ENCODE assay signal across 14 cellular contexts in the genomic region with DNA sequence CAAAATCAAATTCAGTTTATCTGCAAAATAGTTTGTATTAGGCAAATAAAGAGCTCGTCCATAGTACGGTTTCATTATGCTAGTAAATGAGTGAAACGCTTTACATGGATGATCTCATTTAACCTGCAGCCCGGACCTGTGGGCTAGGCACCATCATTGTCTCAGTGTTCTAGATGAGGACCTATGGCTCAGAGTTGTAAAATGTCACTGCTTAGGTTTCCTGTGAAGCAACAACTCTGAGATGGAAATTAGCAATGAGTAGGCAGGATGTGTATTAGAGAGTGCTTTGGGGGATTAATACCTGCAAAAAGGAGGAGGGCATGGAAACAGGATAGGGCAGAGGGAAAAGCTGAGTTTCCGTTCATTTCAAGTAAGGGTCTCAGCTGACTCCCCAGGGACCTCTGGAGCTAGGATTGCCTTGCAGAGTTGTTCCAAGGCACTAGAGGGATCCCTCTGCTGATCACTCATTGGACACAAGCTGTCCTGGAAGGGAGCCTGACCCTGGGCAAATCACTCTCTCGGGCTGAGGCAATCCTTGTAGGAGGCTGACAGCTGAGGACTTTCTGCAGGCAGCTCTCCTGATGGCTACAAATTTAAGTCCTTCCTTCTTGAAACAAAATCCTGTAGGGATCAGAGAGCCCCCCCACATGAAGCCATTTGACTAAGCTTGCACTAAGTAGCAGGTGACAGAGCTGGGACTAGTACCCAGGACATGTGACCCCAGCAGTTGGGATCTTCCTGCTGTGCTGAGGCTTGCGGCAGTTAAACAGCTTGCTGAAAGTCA. TPM values are rescaled to one million over a fixed set of nuclear protein-coding genes. Genes with fewer than 3 reads are reported as not detected.
DNase-seq lines count a peak whose midpoint lies in the region; ATAC-seq and TF ChIP-seq lines count a peak whose summit lies in the region.
"Had no signal": no experiment of that assay in that cellular context is flagged by ENCODE, and none has a peak within 500 bp of the region (broad histone marks: within the 10 kb centered on the region; RNA-seq: fewer than 3 reads in every experiment).

No MANE protein-coding gene starts in this region.

- H3K9ac ChIP-seq in fibroblast of lung (ENCODE audit: insufficient read depth, low read length) (no peak overlapping the region), neural progenitor cell (no peak overlapping the region)

- H3K27ac Mint-ChIP-seq in neural progenitor cell = no peak overlapping the region
- H3K27ac Mint-ChIP-seq in activated CD8-positive, alpha-beta memory T cell treated with anti-CD3 and anti-CD28 coated beads, Interleukin-2, amount 10 ng/mL, durations not matched to agents 7 days and 5 days = no peak overlapping the region
- H3K27ac Mint-ChIP-seq: activated CD8-positive, alpha-beta T cell treated with anti-CD3 and anti-CD28 coated beads, Interleukin-2, amount 10 ng/mL, durations not matched to agents 7 days and 5 days; activated naive CD8-positive, alpha-beta T cell treated with anti-CD3 and anti-CD28 coated beads, Interleukin-2, amount 10 ng/mL, durations not matched to agents 7 days and 5 days; naive thymus-derived CD4-positive, alpha-beta T cell; stimulated activated effector memory CD8-positive, alpha-beta T cell treated with anti-CD3 and anti-CD28 coated beads, Interleukin-12 subunit alpha, Interleukin-12 subunit beta, amount 100 ng/mL, for 72 hours had no signal

- H3K4me1 ChIP-seq in fibroblast of lung (ENCODE audit: control insufficient read depth, extremely low read depth, insufficient read depth, low read length) (no peaks in the 10 kb centered on the region), neural progenitor cell (peaks cover 29% of the 10 kb centered on the region)

- peaks cover 4% of the 10 kb centered on the region for H3K9me3 Mint-ChIP-seq in neural progenitor cell
- H3K9me3 Mint-ChIP-seq in activated CD8-positive, alpha-beta memory T cell treated with anti-CD3 and anti-CD28 coated beads, Interleukin-2, amount 10 ng/mL, durations not matched to agents 7 days and 5 days (ENCODE audit: low read depth) = no peaks in the 10 kb centered on the region
- H3K9me3 Mint-ChIP-seq: activated naive CD8-positive, alpha-beta T cell treated with anti-CD3 and anti-CD28 coated beads, Interleukin-2, amount 10 ng/mL, durations not matched to agents 7 days and 5 days; stimulated activated effector memory CD8-positive, alpha-beta T cell treated with anti-CD3 and anti-CD28 coated beads, Interleukin-12 subunit alpha, Interleukin-12 subunit beta, amount 100 ng/mL, for 72 hours had no signal

- peak; percentile 3 to 29 for TF ChIP-seq CTCF in fibroblast of lung (conservative IDR thresholded peaks at IDR 0.05 in 1 of 2, IDR thresholded peaks at IDR 0.05 in 1 of 2; ENCODE audit: low read depth in 1 of 2, low read length in 2 of 2)
- TF ChIP-seq CTCF in neural progenitor cell (IDR thresholded peaks at IDR 0.05) = no peak

- no peaks in the 10 kb centered on the region for H3K36me3 Mint-ChIP-seq in neural progenitor cell
- H3K36me3 Mint-ChIP-seq in activated CD8-positive, alpha-beta memory T cell treated with anti-CD3 and anti-CD28 coated beads, Interleukin-2, amount 10 ng/mL, durations not matched to agents 7 days and 5 days = no peaks in the 10 kb centered on the region
- H3K36me3 Mint-ChIP-seq: activated naive CD8-positive, alpha-beta T cell treated with anti-CD3 and anti-CD28 coated beads, Interleukin-2, amount 10 ng/mL, durations not matched to agents 7 days and 5 days; stimulated activated effector memory CD8-positive, alpha-beta T cell treated with anti-CD3 and anti-CD28 coated beads, Interleukin-12 subunit alpha, Interleukin-12 subunit beta, amount 100 ng/mL, for 72 hours had no signal

- H3K79me2 ChIP-seq in fibroblast of lung (ENCODE audit: control insufficient read depth, insufficient read depth, low read length) (no peaks in the 10 kb centered on the region), neural progenitor cell (ENCODE audit: low read depth) (no peaks in the 10 kb centered on the region)

- peaks cover 19% of the 10 kb centered on the region for H3K27me3 ChIP-seq in fibroblast of lung (ENCODE audit: control insufficient read depth, insufficient read depth, low read length)
- H3K27me3 ChIP-seq in neural progenitor cell = no peaks in the 10 kb centered on the region

- no peak overlapping the region for H3K4me2 ChIP-seq in fibroblast of lung (ENCODE audit: extremely low read depth, insufficient read depth, low read length)
- H3K4me2 ChIP-seq in neural progenitor cell = peak overlapping the region; percentile 44

- CTCF ChIA-PET in activated CD8-positive, alpha-beta memory T cell treated with anti-CD3 and anti-CD28 coated beads, Interleukin-2, amount 10 ng/mL, durations not matched to agents 7 days and 5 days (lab: Charles Lee) = no interaction called here

- ATAC-seq in activated CD8-positive, alpha-beta memory T cell treated with anti-CD3 and anti-CD28 coated beads, Interleukin-2, amount 10 ng/mL, durations not matched to agents 7 days and 5 days = no peak
- ATAC-seq in GM18868 (IDR thresholded peaks at IDR 0.05; ENCODE audit: unreplicated experiment) = no peak
- no peak for ATAC-seq in GM21367 (IDR thresholded peaks at IDR 0.05; ENCODE audit: unreplicated experiment)
- ATAC-seq: activated CD8-positive, alpha-beta T cell treated with anti-CD3 and anti-CD28 coated beads, Interleukin-2, amount 10 ng/mL, durations not matched to agents 7 days and 5 days; stimulated activated effector memory CD8-positive, alpha-beta T cell treated with anti-CD3 and anti-CD28 coated beads, Interleukin-12 subunit alpha, Interleukin-12 subunit beta, amount 100 ng/mL, for 72 hours had no signal

- peaks cover 14% of the 10 kb centered on the region for H3F3A ChIP-seq in neural progenitor cell (ENCODE audit: low read depth)

- no peak overlapping the region for H3K4me3 ChIP-seq in fibroblast of lung (replicated peaks in 1 of 4; ENCODE audit: control extremely low read depth in 1 of 4, insufficient read depth in 1 of 4, low read depth in 3 of 4, low read length in 4 of 4)
- H3K4me3 ChIP-seq in neural progenitor cell = no peak overlapping the region

- no peak overlapping the region for H3K4me3 Mint-ChIP-seq in neural progenitor cell
- H3K4me3 Mint-ChIP-seq in activated CD8-positive, alpha-beta memory T cell treated with anti-CD3 and anti-CD28 coated beads, Interleukin-2, amount 10 ng/mL, durations not matched to agents 7 days and 5 days = no peak overlapping the region
- H3K4me3 Mint-ChIP-seq: activated CD8-positive, alpha-beta T cell treated with anti-CD3 and anti-CD28 coated beads, Interleukin-2, amount 10 ng/mL, durations not matched to agents 7 days and 5 days; activated naive CD8-positive, alpha-beta T cell treated with anti-CD3 and anti-CD28 coated beads, Interleukin-2, amount 10 ng/mL, durations not matched to agents 7 days and 5 days; naive thymus-derived CD4-positive, alpha-beta T cell; stimulated activated effector memory CD8-positive, alpha-beta T cell treated with anti-CD3 and anti-CD28 coated beads, Interleukin-12 subunit alpha, Interleukin-12 subunit beta, amount 100 ng/mL, for 72 hours had no signal

- H3K9me3 ChIP-seq in fibroblast of lung (ENCODE audit: control insufficient read depth, insufficient read depth, low read depth, low read length) = no peaks in the 10 kb centered on the region
- no peaks in the 10 kb centered on the region for H3K9me3 ChIP-seq in neural progenitor cell (ENCODE audit: low read depth)

- H4K20me1 ChIP-seq in fibroblast of lung (ENCODE audit: control insufficient read depth, extremely low read depth, insufficient read depth, low read length) = no peaks in the 10 kb centered on the region
- no peaks in the 10 kb centered on the region for H4K20me1 ChIP-seq in neural progenitor cell (ENCODE audit: low read depth)

- H2AFZ ChIP-seq in fibroblast of lung (ENCODE audit: low read length) (no peak overlapping the region), neural progenitor cell (replicated peaks) (no peak overlapping the region)

- H3K27ac ChIP-seq in fibroblast of lung (ENCODE audit: insufficient read depth, low read length) (no peak overlapping the region), neural progenitor cell (no peak overlapping the region)

- H3K36me3 ChIP-seq in fibroblast of lung (ENCODE audit: control insufficient read depth, insufficient read depth, low read length) = no peaks in the 10 kb centered on the region
- H3K36me3 ChIP-seq in neural progenitor cell = no peaks in the 10 kb centered on the region

- peaks cover 9% of the 10 kb centered on the region for H3K27me3 Mint-ChIP-seq in neural progenitor cell (ENCODE audit: insufficient read depth, low read depth)
- H3K27me3 Mint-ChIP-seq in activated CD8-positive, alpha-beta memory T cell treated with anti-CD3 and anti-CD28 coated beads, Interleukin-2, amount 10 ng/mL, durations not matched to agents 7 days and 5 days = peaks cover 24% of the 10 kb centered on the region

- H3K4me1 Mint-ChIP-seq in neural progenitor cell = peaks cover 46% of the 10 kb centered on the region
- no peaks in the 10 kb centered on the region for H3K4me1 Mint-ChIP-seq in activated CD8-positive, alpha-beta memory T cell treated with anti-CD3 and anti-CD28 coated beads, Interleukin-2, amount 10 ng/mL, durations not matched to agents 7 days and 5 days
- H3K4me1 Mint-ChIP-seq: activated naive CD8-positive, alpha-beta T cell treated with anti-CD3 and anti-CD28 coated beads, Interleukin-2, amount 10 ng/mL, durations not matched to agents 7 days and 5 days; naive thymus-derived CD4-positive, alpha-beta T cell; stimulated activated effector memory CD8-positive, alpha-beta T cell treated with anti-CD3 and anti-CD28 coated beads, Interleukin-12 subunit alpha, Interleukin-12 subunit beta, amount 100 ng/mL, for 72 hours had no signal

- DNase-seq in EH (ENCODE audit: low read depth) = peak; percentile 6
- DNase-seq in NCI-H2107 treated with DMSO at 0.1 percent for 48 hours (lab: John Stamatoyannopoulos, UW; ENCODE audit: unreplicated experiment) = peak; percentile 63
- peak in 1 of 2 donors; percentile 63 for DNase-seq in fibroblast of lung (ENCODE audit: low read depth in 2 of 2)
- DNase-seq in neural progenitor cell (ENCODE audit: low spot score) = peak; percentile 63
- no peak for DNase-seq in NCI-H2196 treated with DMSO at 0.1 percent for 48 hours (lab: John Stamatoyannopoulos, UW; ENCODE audit: unreplicated experiment)
- no peak for DNase-seq in activated CD8-positive, alpha-beta memory T cell treated with anti-CD3 and anti-CD28 coated beads, Interleukin-2, amount 10 ng/mL, durations not matched to agents 7 days and 5 days
- DNase-seq: activated CD8-positive, alpha-beta T cell treated with anti-CD3 and anti-CD28 coated beads, Interleukin-2, amount 10 ng/mL, durations not matched to agents 7 days and 5 days; activated naive CD8-positive, alpha-beta T cell treated with anti-CD3 and anti-CD28 coated beads, Interleukin-2, amount 10 ng/mL, durations not matched to agents 7 days and 5 days; COR-L47; naive thymus-derived CD4-positive, alpha-beta T cell; T-helper 1 cell had no signal

RNA-seq across cellular contexts. Expression of gene SIX2, which starts 58.8 kb away (rescaled TPM):
- total RNA-seq in fibroblast of lung = under 0.01 TPM in 1 of 2 replicates, not detected in the other
- 0.03 TPM in 1 of 2 replicates, not detected in the other for polyA plus RNA-seq in fibroblast of lung
- polyA plus RNA-seq in fibroblast of lung (2012) = not detected in 2 replicates
- polyA minus RNA-seq in fibroblast of lung (ENCODE audit: low replicate concordance) = not detected in 2 replicates
- 0.12 TPM in 1 of 2 replicates, not detected in the other for total RNA-seq in neural progenitor cell (ENCODE audit: low replicate concordance)
- not detected for total RNA-seq in activated CD8-positive, alpha-beta memory T cell treated with anti-CD3 and anti-CD28 coated beads, Interleukin-2, amount 10 ng/mL, durations not matched to agents 7 days and 5 days
- total RNA-seq: activated CD8-positive, alpha-beta T cell treated with anti-CD3 and anti-CD28 coated beads, Interleukin-2, amount 10 ng/mL, durations not matched to agents 7 days and 5 days; activated naive CD8-positive, alpha-beta T cell treated with anti-CD3 and anti-CD28 coated beads, Interleukin-2, amount 10 ng/mL, durations not matched to agents 7 days and 5 days; naive thymus-derived CD4-positive, alpha-beta T cell had no signal
- polyA plus RNA-seq: naive thymus-derived CD4-positive, alpha-beta T cell had no signal

Comparison
In these comparisons a context has a peak if more than half of its experiments do, and no peak if none do; other contexts are left out.
1. DNase-seq: peak in EH (single experiment), NCI-H2107 treated with DMSO at 0.1 percent for 48 hours (single experiment) and neural progenitor cell (single experiment); none in NCI-H2196 treated with DMSO at 0.1 percent for 48 hours (single experiment) and activated CD8-positive, alpha-beta memory T cell treated with anti-CD3 and anti-CD28 coated beads, Interleukin-2, amount 10 ng/mL, durations not matched to agents 7 days and 5 days (single experiment).